ENCODE assay signal across 8 cellular contexts in the genomic region with DNA sequence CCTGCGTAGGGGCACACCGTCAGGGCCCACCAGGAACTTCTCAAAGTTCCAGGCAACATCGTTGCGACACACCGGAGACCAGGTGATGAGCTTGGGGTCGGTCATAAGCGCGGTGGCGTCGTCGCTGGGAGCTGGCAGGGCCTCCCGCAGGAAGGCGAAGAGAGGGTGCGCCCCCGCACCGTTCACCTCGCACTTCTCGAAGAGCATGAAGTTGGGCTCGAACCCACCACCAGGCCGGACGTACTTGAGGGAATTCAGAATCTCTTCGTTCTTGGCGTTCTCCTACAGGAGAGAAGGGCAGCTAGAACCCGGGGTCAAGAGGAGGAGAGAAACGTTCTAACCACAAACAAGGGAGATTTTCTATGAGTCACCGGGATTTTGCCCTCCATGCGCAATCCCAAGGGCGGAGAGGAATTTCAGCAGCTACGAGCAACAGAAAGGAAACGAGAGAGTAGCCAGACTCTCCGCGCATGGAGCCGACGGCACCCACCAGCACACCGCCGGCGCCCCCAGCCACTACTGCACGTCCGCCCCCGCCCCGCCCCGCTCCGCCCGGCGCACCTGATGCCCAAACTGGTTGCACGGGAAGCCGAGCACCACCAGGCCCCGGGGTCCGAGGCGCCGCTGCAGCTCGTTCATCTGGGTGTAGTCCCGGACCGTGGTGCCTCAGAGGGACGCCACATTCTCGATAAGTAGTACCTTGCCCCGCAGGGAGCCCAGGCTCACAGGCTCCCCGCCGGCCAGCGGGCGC. TPM values are rescaled to one million over a fixed set of nuclear protein-coding genes. Genes with fewer than 3 reads are reported as not detected.
A peak's percentile ranks its signal among the peaks of the same experiment; 100 is the strongest.
DNase-seq lines count a peak whose midpoint lies in the region; ATAC-seq and TF ChIP-seq lines count a peak whose summit lies in the region.

No MANE protein-coding gene starts in this region.

- H3K36me3 Mint-ChIP-seq in WTC11, result peaks cover 48% of the 10 kb centered on the region

- TF ChIP-seq CTCF in WTC11 (IDR thresholded peaks at IDR 0.05), result no peak

- peak; percentile 16 for ATAC-seq in HG03460 (IDR thresholded peaks at IDR 0.05; ENCODE audit: unreplicated experiment)
- peak; percentile 1; the same call in 1 of the 2 replicates for ATAC-seq in WTC11
- ATAC-seq in GM21786 (IDR thresholded peaks at IDR 0.05; ENCODE audit: unreplicated experiment), result no peak

- H3K27ac Mint-ChIP-seq in WTC11, result peak overlapping the region; percentile 95

- H3K4me3 Mint-ChIP-seq in WTC11, result peak overlapping the region; percentile 95

- H3K4me1 Mint-ChIP-seq in WTC11, result peaks cover 23% of the 10 kb centered on the region

- POLR2A ChIA-PET in WTC11 (lab: Charles Lee), result interaction anchor here (0.5 to 1.2 kb wide), 3 partner anchors 18 to 121 kb away, joined by 3 to 14 read pairs (median 4); a partner anchor contains a TSS

- DNase-seq in NCI-H146 (lab: John Stamatoyannopoulos, UW), result peak; percentile 49
- no peak for DNase-seq in NCI-H146 treated with DMSO at 0.1 percent for 48 hours (lab: John Stamatoyannopoulos, UW; ENCODE audit: unreplicated experiment)
- peak; percentile 57 for DNase-seq in WTC11 (ENCODE audit: low spot score)
- DNase-seq in central memory CD4-positive, alpha-beta T cell, result peak; percentile 51
- DNase-seq in kidney glomerular epithelial cell (lab: John Stamatoyannopoulos, UW), result peak; percentile 82
- DNase-seq in stimulated activated CD4-positive, alpha-beta T cell treated with anti-CD3 and anti-CD28 coated beads, Interleukin-1b, Interleukin-23, amount 100 ng/mL, for 48 hours, result peak; percentile 44

- CTCF ChIA-PET in WTC11 (lab: Charles Lee), result interaction anchor here (0.6 to 3.2 kb wide), 4 partner anchors 18 to 91 kb away, joined by 3 to 25 read pairs (median 3); a partner anchor contains a TSS

- H3K9me3 Mint-ChIP-seq in WTC11, result peaks cover 3% of the 10 kb centered on the region

- H3K27me3 Mint-ChIP-seq in WTC11 (ENCODE audit: low read depth), result no peaks in the 10 kb centered on the region; the same call in 1 of the 2 replicates

TF ChIP-seq in WTC11, 78 proteins besides CTCF, POLR2A, EP300 and RAD21:
- TF ChIP-seq, protein P1, sequence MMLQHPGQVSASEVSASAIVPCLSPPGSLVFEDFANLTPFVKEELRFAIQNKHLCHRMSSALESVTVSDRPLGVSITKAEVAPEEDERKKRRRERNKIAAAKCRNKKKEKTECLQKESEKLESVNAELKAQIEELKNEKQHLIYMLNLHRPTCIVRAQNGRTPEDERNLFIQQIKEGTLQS (CRISPR knock-in tag; conservative IDR thresholded peaks at IDR 0.05), result no peak
- TF ChIP-seq NR1H2 (CRISPR knock-in tag; IDR thresholded peaks at IDR 0.05) (no peak), GRHL2 (CRISPR knock-in tag; IDR thresholded peaks at IDR 0.05; ENCODE audit: insufficient replicate concordance, severe bottlenecking) (no peak), ESRRA (CRISPR knock-in tag; IDR thresholded peaks at IDR 0.05; ENCODE audit: borderline replicate concordance) (no peak), NFATC4 (CRISPR knock-in tag; IDR thresholded peaks at IDR 0.05) (no peak)
- TF ChIP-seq, protein P2, sequence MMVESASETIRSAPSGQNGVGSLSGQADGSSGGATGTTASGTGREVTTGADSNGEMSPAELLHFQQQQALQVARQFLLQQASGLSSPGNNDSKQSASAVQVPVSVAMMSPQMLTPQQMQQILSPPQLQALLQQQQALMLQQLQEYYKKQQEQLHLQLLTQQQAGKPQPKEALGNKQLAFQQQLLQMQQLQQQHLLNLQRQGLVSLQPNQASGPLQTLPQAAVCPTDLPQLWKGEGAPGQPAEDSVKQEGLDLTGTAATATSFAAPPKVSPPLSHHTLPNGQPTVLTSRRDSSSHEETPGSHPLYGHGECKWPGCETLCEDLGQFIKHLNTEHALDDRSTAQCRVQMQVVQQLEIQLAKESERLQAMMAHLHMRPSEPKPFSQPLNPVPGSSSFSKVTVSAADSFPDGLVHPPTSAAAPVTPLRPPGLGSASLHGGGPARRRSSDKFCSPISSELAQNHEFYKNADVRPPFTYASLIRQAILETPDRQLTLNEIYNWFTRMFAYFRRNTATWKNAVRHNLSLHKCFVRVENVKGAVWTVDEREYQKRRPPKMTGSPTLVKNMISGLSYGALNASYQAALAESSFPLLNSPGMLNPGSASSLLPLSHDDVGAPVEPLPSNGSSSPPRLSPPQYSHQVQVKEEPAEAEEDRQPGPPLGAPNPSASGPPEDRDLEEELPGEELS (CRISPR knock-in tag; IDR thresholded peaks at IDR 0.05), result 0 out of 2 replicates have a peak, but pooled peaks have one; percentile 3
- TF ChIP-seq, protein P3, sequence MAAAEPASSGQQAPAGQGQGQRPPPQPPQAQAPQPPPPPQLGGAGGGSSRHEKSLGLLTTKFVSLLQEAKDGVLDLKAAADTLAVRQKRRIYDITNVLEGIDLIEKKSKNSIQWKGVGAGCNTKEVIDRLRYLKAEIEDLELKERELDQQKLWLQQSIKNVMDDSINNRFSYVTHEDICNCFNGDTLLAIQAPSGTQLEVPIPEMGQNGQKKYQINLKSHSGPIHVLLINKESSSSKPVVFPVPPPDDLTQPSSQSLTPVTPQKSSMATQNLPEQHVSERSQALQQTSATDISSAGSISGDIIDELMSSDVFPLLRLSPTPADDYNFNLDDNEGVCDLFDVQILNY (CRISPR knock-in tag; IDR thresholded peaks at IDR 0.05), result peak; percentile 41; the same call in 1 of the 2 replicates
- TF ChIP-seq, protein P4, sequence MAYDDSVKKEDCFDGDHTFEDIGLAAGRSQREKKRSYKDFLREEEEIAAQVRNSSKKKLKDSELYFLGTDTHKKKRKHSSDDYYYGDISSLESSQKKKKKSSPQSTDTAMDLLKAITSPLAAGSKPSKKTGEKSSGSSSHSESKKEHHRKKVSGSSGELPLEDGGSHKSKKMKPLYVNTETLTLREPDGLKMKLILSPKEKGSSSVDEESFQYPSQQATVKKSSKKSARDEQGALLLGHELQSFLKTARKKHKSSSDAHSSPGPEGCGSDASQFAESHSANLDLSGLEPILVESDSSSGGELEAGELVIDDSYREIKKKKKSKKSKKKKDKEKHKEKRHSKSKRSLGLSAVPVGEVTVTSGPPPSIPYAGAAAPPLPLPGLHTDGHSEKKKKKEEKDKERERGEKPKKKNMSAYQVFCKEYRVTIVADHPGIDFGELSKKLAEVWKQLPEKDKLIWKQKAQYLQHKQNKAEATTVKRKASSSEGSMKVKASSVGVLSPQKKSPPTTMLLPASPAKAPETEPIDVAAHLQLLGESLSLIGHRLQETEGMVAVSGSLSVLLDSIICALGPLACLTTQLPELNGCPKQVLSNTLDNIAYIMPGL (CRISPR knock-in tag; IDR thresholded peaks at IDR 0.05), result 0 out of 2 replicates have a peak, but pooled peaks have one; percentile 20

RNA-seq across cellular contexts. Expression of a gene that starts 0.5 kb away (rescaled TPM):
- total RNA-seq in WTC11 (2021), result 305 to 323 TPM (median 321 TPM) in 3 replicates

RNA-seq across cellular contexts. Expression of a gene that starts 17.8 kb away (rescaled TPM):
- 29.1 to 38.5 TPM (median 36.6 TPM) in 3 replicates for total RNA-seq in WTC11 (2021)

RNA-seq across cellular contexts. Expression of a gene that starts 54.1 kb away (rescaled TPM):
- total RNA-seq in WTC11 (2021), result 367 to 398 TPM (median 389 TPM) in 3 replicates

RNA-seq across cellular contexts. Expression of a gene that starts 54.6 kb away (rescaled TPM):
- total RNA-seq in WTC11 (2021), result 10.1 to 11.9 TPM (median 11.5 TPM) in 3 replicates
